ENCODE assay signal across 35 cellular contexts in genomic region chr1:154239491-154239890, GRCh38. TPM values are rescaled to one million over a fixed set of nuclear protein-coding genes. Genes with fewer than 3 reads are reported as not detected.
DNase-seq lines count a peak whose midpoint lies in the region; ATAC-seq and TF ChIP-seq lines count a peak whose summit lies in the region.
"Had no signal": no experiment of that assay in that cellular context is flagged by ENCODE, and none has a peak within 500 bp of the region (broad histone marks: within the 10 kb centered on the region; RNA-seq: fewer than 3 reads in every experiment).

No MANE protein-coding gene starts in this region.

- no peaks in the 10 kb centered on the region for H3K27me3 Mint-ChIP-seq in activated naive CD4-positive, alpha-beta T cell treated with anti-CD3 and anti-CD28 coated beads, Interleukin-2, amount 50 U/mL, for 24 hours
- H3K27me3 Mint-ChIP-seq in central memory CD8-positive, alpha-beta T cell: no peaks in the 10 kb centered on the region
- H3K27me3 Mint-ChIP-seq in progenitor cell of endocrine pancreas: no peaks in the 10 kb centered on the region
- H3K27me3 Mint-ChIP-seq: B cell had no signal

- no peak overlapping the region for H3K9ac ChIP-seq in KMS-11
- H3K9ac ChIP-seq: SK-N-SH had no signal

- H4K20me1 ChIP-seq in KMS-11 (ENCODE audit: insufficient read depth): peaks cover 19% of the 10 kb centered on the region; the same call in 1 of the 2 replicates

- TF ChIP-seq CTCF in KMS-11 (conservative IDR thresholded peaks at IDR 0.05; ENCODE audit: low read depth, low read length) (no peak), progenitor cell of endocrine pancreas (IDR thresholded peaks at IDR 0.05; ENCODE audit: unreplicated experiment) (no peak)

- H3K36me3 ChIP-seq in KMS-11 (ENCODE audit: insufficient read depth): peaks cover 89% of the 10 kb centered on the region; the same call in 1 of the 2 replicates

- peak overlapping the region; percentile 0; the same call in 1 of the 2 replicates for H3K27ac ChIP-seq in KMS-11
- H3K27ac ChIP-seq: cardiac muscle cell, coronary artery, heart left ventricle, PC-9, prostate gland, tibial nerve had no signal

- H3K79me2 ChIP-seq in KMS-11 (ENCODE audit: insufficient read depth, low read depth): peaks cover 70% of the 10 kb centered on the region

- H2AFZ ChIP-seq in KMS-11 (ENCODE audit: low read depth): no peak overlapping the region
- H2AFZ ChIP-seq: PC-9 had no signal

- no peak overlapping the region for H3K4me3 Mint-ChIP-seq in activated naive CD4-positive, alpha-beta T cell treated with anti-CD3 and anti-CD28 coated beads, Interleukin-2, amount 50 U/mL, for 24 hours
- H3K4me3 Mint-ChIP-seq in central memory CD8-positive, alpha-beta T cell: no peak overlapping the region
- H3K4me3 Mint-ChIP-seq in progenitor cell of endocrine pancreas (ENCODE audit: low read depth): no peak overlapping the region
- H3K4me3 Mint-ChIP-seq: B cell; T-helper 1 cell treated with Interleukin-12 subunit alpha and Interleukin-12 subunit beta and Interleukin-4 antibody, amounts not matched to agents 30 μg/mL and 1 μg/mL, for 36 hours had no signal

- ATAC-seq in central memory CD8-positive, alpha-beta T cell (replicated peaks; ENCODE audit: extremely low read depth, poor library complexity, severe bottlenecking): no peak
- ATAC-seq: activated naive CD4-positive, alpha-beta T cell treated with anti-CD3 and anti-CD28 coated beads, Interleukin-2, amount 50 U/mL, for 72 hours; heart left ventricle; left ventricle myocardium superior; Right ventricle myocardium inferior had no signal

- no peak overlapping the region for H3K4me3 ChIP-seq in KMS-11 (IDR thresholded peaks at IDR 0.05; ENCODE audit: insufficient read depth, low read depth, low read length)
- H3K4me3 ChIP-seq: cardiac muscle cell, coronary artery, heart left ventricle, PC-9, prostate gland, tibial nerve had no signal

- peaks cover 45% of the 10 kb centered on the region for H3K36me3 Mint-ChIP-seq in activated naive CD4-positive, alpha-beta T cell treated with anti-CD3 and anti-CD28 coated beads, Interleukin-2, amount 50 U/mL, for 24 hours
- peaks cover 91% of the 10 kb centered on the region for H3K36me3 Mint-ChIP-seq in central memory CD8-positive, alpha-beta T cell (ENCODE audit: insufficient read depth)
- H3K36me3 Mint-ChIP-seq in progenitor cell of endocrine pancreas (ENCODE audit: insufficient read depth): peaks cover 50% of the 10 kb centered on the region

- peak overlapping the region; percentile 49 for H3K27ac Mint-ChIP-seq in activated naive CD4-positive, alpha-beta T cell treated with anti-CD3 and anti-CD28 coated beads, Interleukin-2, amount 50 U/mL, for 24 hours
- H3K27ac Mint-ChIP-seq in central memory CD8-positive, alpha-beta T cell (ENCODE audit: low read depth): peak overlapping the region; percentile 39
- peak overlapping the region; percentile 5 for H3K27ac Mint-ChIP-seq in progenitor cell of endocrine pancreas
- H3K27ac Mint-ChIP-seq: B cell; T-helper 1 cell treated with Interleukin-12 subunit alpha and Interleukin-12 subunit beta and Interleukin-4 antibody, amounts not matched to agents 30 μg/mL and 1 μg/mL, for 36 hours had no signal

- H3K9me3 Mint-ChIP-seq in activated naive CD4-positive, alpha-beta T cell treated with anti-CD3 and anti-CD28 coated beads, Interleukin-2, amount 50 U/mL, for 24 hours: no peaks in the 10 kb centered on the region
- no peaks in the 10 kb centered on the region for H3K9me3 Mint-ChIP-seq in central memory CD8-positive, alpha-beta T cell
- H3K9me3 Mint-ChIP-seq in progenitor cell of endocrine pancreas (ENCODE audit: low read depth): no peaks in the 10 kb centered on the region
- H3K9me3 Mint-ChIP-seq: activated naive CD4-positive, alpha-beta T cell treated with anti-CD3 and anti-CD28 coated beads, Interleukin-2, amount 50 U/mL, for 72 hours; T-helper 1 cell treated with Interleukin-12 subunit alpha and Interleukin-12 subunit beta and Interleukin-4 antibody, amounts not matched to agents 30 μg/mL and 1 μg/mL, for 36 hours had no signal

- peaks cover 31% of the 10 kb centered on the region for H3K4me1 ChIP-seq in KMS-11 (ENCODE audit: low read depth, poor library complexity, severe bottlenecking)
- H3K4me1 ChIP-seq: prostate gland had no signal

- no peak overlapping the region; the same call in 1 of the 2 replicates for H3K4me2 ChIP-seq in KMS-11
- H3K4me2 ChIP-seq: PC-9, SK-N-SH had no signal

- no peaks in the 10 kb centered on the region for H3K27me3 ChIP-seq in KMS-11 (ENCODE audit: insufficient read depth, low read depth)
- H3K27me3 ChIP-seq: cardiac muscle cell, heart left ventricle, tibial nerve had no signal

- peaks cover 55% of the 10 kb centered on the region for H3K4me1 Mint-ChIP-seq in activated naive CD4-positive, alpha-beta T cell treated with anti-CD3 and anti-CD28 coated beads, Interleukin-2, amount 50 U/mL, for 24 hours
- H3K4me1 Mint-ChIP-seq in central memory CD8-positive, alpha-beta T cell: peaks cover 27% of the 10 kb centered on the region
- no peaks in the 10 kb centered on the region for H3K4me1 Mint-ChIP-seq in progenitor cell of endocrine pancreas (ENCODE audit: low read depth)

- DNase-seq in activated naive CD4-positive, alpha-beta T cell treated with Interleukin-2 at 50 U/mL for 16 hours: no peak
- DNase-seq in central memory CD8-positive, alpha-beta T cell (ENCODE audit: low spot score in 2 of 2): no peak
- DNase-seq in progenitor cell of endocrine pancreas (ENCODE audit: low spot score, unreplicated experiment): no peak
- DNase-seq in DMS79 treated with DMSO at 0.1 percent for 48 hours (lab: John Stamatoyannopoulos, UW): no peak
- no peak for DNase-seq in NCI-H1694 treated with DMSO at 0.1 percent for 48 hours (lab: John Stamatoyannopoulos, UW)
- DNase-seq: ACHN; activated CD4-positive, CD25-positive, alpha-beta regulatory T cell treated with anti-CD3 and anti-CD28 coated beads, Interleukin-2, amount 50 U/mL, for 72 hours; activated CD8-positive, alpha-beta memory T cell treated with anti-CD3 and anti-CD28 coated beads for 24 hours; activated T-cell treated with anti-CD3 and anti-CD28 coated beads, Interleukin-2, amount 50 U/mL, for 48 hours; effector CD8-positive, alpha-beta T cell; foreskin fibroblast; heart left ventricle; left ventricle myocardium superior; mesendoderm; NCI-H1048; NCI-H2029; NCI-H524; NK-92 treated with Interleukin-12 subunit alpha and Interleukin-12 subunit beta, amount 100 ng/mL, for 24 hours; PC-9; SK-N-SH; stimulated activated CD4-positive, alpha-beta T cell treated with anti-CD3 and anti-CD28 coated beads, Interleukin-4, amount 100 ng/mL, for 1 hour had no signal

RNA-seq across cellular contexts. Expression of gene UBAP2L, which starts 18.7 kb away (rescaled TPM):
- total RNA-seq in progenitor cell of endocrine pancreas: 263 and 268 TPM in 2 replicates

RNA-seq across cellular contexts. Expression of gene HAX1, which starts 32.9 kb away (rescaled TPM):
- 51.0 and 52.3 TPM in 2 replicates for total RNA-seq in progenitor cell of endocrine pancreas

RNA-seq across cellular contexts. Expression of gene CFAP141, which starts 33.4 kb away (rescaled TPM):
- not detected in 2 replicates for total RNA-seq in progenitor cell of endocrine pancreas
- total RNA-seq: activated naive CD4-positive, alpha-beta T cell treated with anti-CD3 and anti-CD28 coated beads, Interleukin-2, amount 50 U/mL, for 72 hours; astrocyte; B cell; cardiac muscle cell; G401; H4; heart left ventricle; HT-29; left ventricle myocardium superior; PC-9; prostate gland; Right ventricle myocardium inferior; tibial nerve had no signal

RNA-seq across cellular contexts. Expression of gene TPM3, which starts 47.6 kb away (rescaled TPM):
- total RNA-seq in progenitor cell of endocrine pancreas: 298 and 304 TPM in 2 replicates
